ENCODE assay signal across 1 cellular context in genomic region chr3:129276385-129276784, GRCh38.
TF ChIP-seq lines count a peak whose summit lies in the region.

No MANE protein-coding gene starts in this region.

TF ChIP-seq in GM12878, 131 proteins besides CTCF, POLR2A, EP300 and RAD21 (continued from another document and continues in another):
- TF ChIP-seq CUX1 (IDR thresholded peaks at IDR 0.05; ENCODE audit: insufficient replicate concordance, low read depth, low read length) (no peak), CHD1 (IDR thresholded peaks at IDR 0.05; ENCODE audit: low read depth, low read length) (no peak), CHD4 (IDR thresholded peaks at IDR 0.05) (no peak), KLF5 (IDR thresholded peaks at IDR 0.05; ENCODE audit: partially characterized antibody) (no peak), ZNF622 (IDR thresholded peaks at IDR 0.05) (no peak), BHLHE40 (IDR thresholded peaks at IDR 0.05; ENCODE audit: borderline replicate concordance in 1 of 2, low read depth in 2 of 2, low read length in 1 of 2) (peak; percentile 91), SUPT20H (IDR thresholded peaks at IDR 0.05; ENCODE audit: borderline replicate concordance, control insufficient read depth, low read depth, low read length) (no peak), BACH1 (IDR thresholded peaks at IDR 0.05; ENCODE audit: borderline replicate concordance) (peak; percentile 80; the same call in 1 of the 2 replicates), CBX3 (IDR thresholded peaks at IDR 0.05; ENCODE audit: borderline replicate concordance, low read depth) (no peak), ZBTB4 (CRISPR knock-in tag; IDR thresholded peaks at IDR 0.05) (no peak), PML (IDR thresholded peaks at IDR 0.05; ENCODE audit: low read length) (peak; percentile 60; the same call in 1 of the 2 replicates), SP1 (IDR thresholded peaks at IDR 0.05; ENCODE audit: low read depth, low read length) (peak; percentile 52), ASH2L (IDR thresholded peaks at IDR 0.05; ENCODE audit: borderline replicate concordance, low read depth) (no peak), POLR2AphosphoS5 (IDR thresholded peaks at IDR 0.05; ENCODE audit: low read length) (no peak), MYC (IDR thresholded peaks at IDR 0.05; ENCODE audit: insufficient read depth, insufficient read length, insufficient replicate concordance, low read length, severe bottlenecking) (no peak), SRF (IDR thresholded peaks at IDR 0.05; ENCODE audit: low read depth in 2 of 2, low read length in 2 of 2) (no peak), CBFB (IDR thresholded peaks at IDR 0.05; ENCODE audit: low read depth) (peak; percentile 97), ZNF217 (IDR thresholded peaks at IDR 0.05) (no peak), MTA3 (IDR thresholded peaks at IDR 0.05; ENCODE audit: borderline replicate concordance, low read length) (peak; percentile 76; the same call in 1 of the 2 replicates), RFX5 (IDR thresholded peaks at IDR 0.05; ENCODE audit: low read depth, low read length) (peak; percentile 91), MYB (IDR thresholded peaks at IDR 0.05; ENCODE audit: borderline replicate concordance, low read depth, low read length) (peak; percentile 89), NR2C2 (IDR thresholded peaks at IDR 0.05; ENCODE audit: borderline replicate concordance, control insufficient read depth, insufficient read length, low read depth) (no peak), ZBTB33 (IDR thresholded peaks at IDR 0.05) (no peak), TCF7 (IDR thresholded peaks at IDR 0.05; ENCODE audit: borderline replicate concordance) (peak; percentile 71; the same call in 1 of the 2 replicates), HDAC6 (IDR thresholded peaks at IDR 0.05; ENCODE audit: unreplicated experiment) (no peak), POU2F2 (IDR thresholded peaks at IDR 0.05; ENCODE audit: borderline replicate concordance, low read depth, low read length) (peak; percentile 91; the same call in 2 of the 3 replicates), STAT1 (conservative IDR thresholded peaks at IDR 0.05) (no peak), RBBP5 (conservative IDR thresholded peaks at IDR 0.05) (no peak), SMC3 (IDR thresholded peaks at IDR 0.05; ENCODE audit: borderline replicate concordance, low read length) (no peak), PRDM15 (CRISPR knock-in tag; IDR thresholded peaks at IDR 0.05) (no peak), YY1 (IDR thresholded peaks at IDR 0.05; ENCODE audit: low read depth, low read length) (no peak), ZZZ3 (IDR thresholded peaks at IDR 0.05; ENCODE audit: control insufficient read depth, insufficient read length, low read depth) (no peak), RCOR1 (conservative IDR thresholded peaks at IDR 0.05; ENCODE audit: low read depth, low read length) (no peak), CREM (IDR thresholded peaks at IDR 0.05; ENCODE audit: low read depth) (peak; percentile 86), SMAD5 (IDR thresholded peaks at IDR 0.05; ENCODE audit: low read depth) (no peak), GABPA (IDR thresholded peaks at IDR 0.05; ENCODE audit: low read depth) (0 out of 2 replicates have a peak, but pooled peaks have one; percentile 41), SMARCA5 (IDR thresholded peaks at IDR 0.05) (no peak; the same call in 1 of the 2 replicates), BMI1 (IDR thresholded peaks at IDR 0.05; ENCODE audit: borderline replicate concordance) (peak; percentile 54; the same call in 1 of the 2 replicates), HDAC2 (IDR thresholded peaks at IDR 0.05) (no peak), MTA2 (IDR thresholded peaks at IDR 0.05; ENCODE audit: low read depth) (peak; percentile 90), WRNIP1 (IDR thresholded peaks at IDR 0.05; ENCODE audit: borderline replicate concordance, low read depth, low read length) (no peak), HSF1 (IDR thresholded peaks at IDR 0.05; ENCODE audit: low read depth, low read length) (no peak), MXI1 (IDR thresholded peaks at IDR 0.05; ENCODE audit: low read depth, low read length) (peak; percentile 71), IRF4 (IDR thresholded peaks at IDR 0.05; ENCODE audit: low read depth, low read length) (peak; percentile 82; the same call in 1 of the 2 replicates), ESRRA (IDR thresholded peaks at IDR 0.05; ENCODE audit: low read length) (no peak), E2F8 (IDR thresholded peaks at IDR 0.05; ENCODE audit: low read depth, partially characterized antibody) (peak; percentile 69), USF2 (IDR thresholded peaks at IDR 0.05; ENCODE audit: borderline replicate concordance, low read depth, low read length) (no peak), EZH2 (IDR thresholded peaks at IDR 0.05; ENCODE audit: borderline replicate concordance, control insufficient read depth, low read depth, low read length) (no peak)
